1 cellular context compared by ENCODE assay signal in genomic region chr15:89042387-89042786, GRCh38.
TF ChIP-seq lines count a peak whose summit lies in the region.

No MANE protein-coding gene starts in this region.

TF ChIP-seq in HEK293, 187 proteins besides CTCF, POLR2A, EP300 and RAD21 (continued from another document and continues in another):
- TF ChIP-seq, protein P1, sequence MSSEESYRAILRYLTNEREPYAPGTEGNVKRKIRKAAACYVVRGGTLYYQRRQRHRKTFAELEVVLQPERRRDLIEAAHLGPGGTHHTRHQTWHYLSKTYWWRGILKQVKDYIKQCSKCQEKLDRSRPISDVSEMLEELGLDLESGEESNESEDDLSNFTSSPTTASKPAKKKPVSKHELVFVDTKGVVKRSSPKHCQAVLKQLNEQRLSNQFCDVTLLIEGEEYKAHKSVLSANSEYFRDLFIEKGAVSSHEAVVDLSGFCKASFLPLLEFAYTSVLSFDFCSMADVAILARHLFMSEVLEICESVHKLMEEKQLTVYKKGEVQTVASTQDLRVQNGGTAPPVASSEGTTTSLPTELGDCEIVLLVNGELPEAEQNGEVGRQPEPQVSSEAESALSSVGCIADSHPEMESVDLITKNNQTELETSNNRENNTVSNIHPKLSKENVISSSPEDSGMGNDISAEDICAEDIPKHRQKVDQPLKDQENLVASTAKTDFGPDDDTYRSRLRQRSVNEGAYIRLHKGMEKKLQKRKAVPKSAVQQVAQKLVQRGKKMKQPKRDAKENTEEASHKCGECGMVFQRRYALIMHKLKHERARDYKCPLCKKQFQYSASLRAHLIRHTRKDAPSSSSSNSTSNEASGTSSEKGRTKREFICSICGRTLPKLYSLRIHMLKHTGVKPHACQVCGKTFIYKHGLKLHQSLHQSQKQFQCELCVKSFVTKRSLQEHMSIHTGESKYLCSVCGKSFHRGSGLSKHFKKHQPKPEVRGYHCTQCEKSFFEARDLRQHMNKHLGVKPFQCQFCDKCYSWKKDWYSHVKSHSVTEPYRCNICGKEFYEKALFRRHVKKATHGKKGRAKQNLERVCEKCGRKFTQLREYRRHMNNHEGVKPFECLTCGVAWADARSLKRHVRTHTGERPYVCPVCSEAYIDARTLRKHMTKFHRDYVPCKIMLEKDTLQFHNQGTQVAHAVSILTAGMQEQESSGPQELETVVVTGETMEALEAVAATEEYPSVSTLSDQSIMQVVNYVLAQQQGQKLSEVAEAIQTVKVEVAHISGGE (tag by site-specific recombination; conservative IDR thresholded peaks at IDR 0.05; ENCODE audit: low read depth): peak; percentile 88
- TF ChIP-seq ZNF555 (tag by site-specific recombination; conservative IDR thresholded peaks at IDR 0.05) (peak; percentile 98), ZNF560 (tag by site-specific recombination; IDR thresholded peaks at IDR 0.05; ENCODE audit: borderline replicate concordance) (peak; percentile 95; the same call in 1 of the 2 replicates), ZNF140 (tag by site-specific recombination; IDR thresholded peaks at IDR 0.05) (peak; percentile 88), BCL11B (tag by site-specific recombination; IDR thresholded peaks at IDR 0.05; ENCODE audit: low read depth) (no peak; the same call in 1 of the 2 replicates), ZBTB10 (tag by site-specific recombination; IDR thresholded peaks at IDR 0.05) (no peak), ZNF148 (tag by site-specific recombination; IDR thresholded peaks at IDR 0.05; ENCODE audit: borderline replicate concordance) (no peak), RBAK (tag by site-specific recombination; IDR thresholded peaks at IDR 0.05) (peak; percentile 71; the same call in 1 of the 2 replicates), ZNF394 (tag by site-specific recombination; IDR thresholded peaks at IDR 0.05; ENCODE audit: borderline replicate concordance) (peak; percentile 98), KLF8 (tag by site-specific recombination; IDR thresholded peaks at IDR 0.05) (no peak; the same call in 1 of the 2 replicates), ZNF664 (tag by site-specific recombination; IDR thresholded peaks at IDR 0.05) (peak; percentile 85), ZNF221 (tag by site-specific recombination; IDR thresholded peaks at IDR 0.05; ENCODE audit: borderline replicate concordance) (no peak), ZBTB7A (tag by site-specific recombination; IDR thresholded peaks at IDR 0.05; ENCODE audit: low read depth) (no peak), ZNF292 (tag by site-specific recombination; IDR thresholded peaks at IDR 0.05; ENCODE audit: borderline replicate concordance, low read depth) (peak; percentile 91), KLF10 (tag by site-specific recombination; IDR thresholded peaks at IDR 0.05) (no peak), ZNF121 (tag by site-specific recombination; IDR thresholded peaks at IDR 0.05) (0 out of 2 replicates have a peak, but pooled peaks have one; percentile 21), ZNF211 (tag by site-specific recombination; IDR thresholded peaks at IDR 0.05; ENCODE audit: low read depth) (no peak), ZNF37A (tag by site-specific recombination; IDR thresholded peaks at IDR 0.05) (no peak), ZNF112 (tag by site-specific recombination; IDR thresholded peaks at IDR 0.05) (no peak), ZBTB1 (tag by site-specific recombination; IDR thresholded peaks at IDR 0.05) (0 out of 2 replicates have a peak, but pooled peaks have one; percentile 32), TCF7L2 (IDR thresholded peaks at IDR 0.05; ENCODE audit: borderline replicate concordance, low read depth, low read length) (no peak), ZNF530 (tag by site-specific recombination; IDR thresholded peaks at IDR 0.05; ENCODE audit: low read depth) (0 out of 2 replicates have a peak, but pooled peaks have one; percentile 40), GFI1B (tag by site-specific recombination; IDR thresholded peaks at IDR 0.05) (peak; percentile 56; the same call in 1 of the 2 replicates), ZNF623 (tag by site-specific recombination; IDR thresholded peaks at IDR 0.05) (peak; percentile 89), ZNF10 (tag by site-specific recombination; IDR thresholded peaks at IDR 0.05) (no peak), ZNF707 (tag by site-specific recombination; IDR thresholded peaks at IDR 0.05) (no peak), ZNF18 (tag by site-specific recombination; IDR thresholded peaks at IDR 0.05) (peak; percentile 70; the same call in 1 of the 2 replicates), MYNN (tag by site-specific recombination; IDR thresholded peaks at IDR 0.05; ENCODE audit: borderline replicate concordance) (0 out of 2 replicates have a peak, but pooled peaks have one; percentile 60), ZNF514 (tag by site-specific recombination; IDR thresholded peaks at IDR 0.05) (0 out of 2 replicates have a peak, but pooled peaks have one; percentile 72), ZNF558 (tag by site-specific recombination; IDR thresholded peaks at IDR 0.05) (peak; percentile 91), ZNF596 (tag by site-specific recombination; IDR thresholded peaks at IDR 0.05) (no peak), REST (tag by site-specific recombination; IDR thresholded peaks at IDR 0.05) (peak; percentile 84), ZFP69B (tag by site-specific recombination; IDR thresholded peaks at IDR 0.05) (no peak), ZXDB (tag by site-specific recombination; IDR thresholded peaks at IDR 0.05) (peak; percentile 86), ZNF214 (tag by site-specific recombination; IDR thresholded peaks at IDR 0.05; ENCODE audit: borderline replicate concordance) (peak; percentile 37; the same call in 1 of the 2 replicates), ZNF133 (tag by site-specific recombination; IDR thresholded peaks at IDR 0.05) (no peak), ZNF239 (tag by site-specific recombination; IDR thresholded peaks at IDR 0.05) (no peak), ZNF19 (tag by site-specific recombination; IDR thresholded peaks at IDR 0.05; ENCODE audit: low read depth) (peak; percentile 85; the same call in 1 of the 2 replicates), ZNF404 (tag by site-specific recombination; IDR thresholded peaks at IDR 0.05) (peak; percentile 68; the same call in 1 of the 2 replicates), ZNF341 (tag by site-specific recombination; IDR thresholded peaks at IDR 0.05; ENCODE audit: low read depth) (peak; percentile 42), OVOL3 (tag by site-specific recombination; IDR thresholded peaks at IDR 0.05) (peak; percentile 23; the same call in 1 of the 2 replicates), ZNF138 (tag by site-specific recombination; IDR thresholded peaks at IDR 0.05; ENCODE audit: borderline replicate concordance) (peak; percentile 93; the same call in 1 of the 2 replicates), SP7 (tag by site-specific recombination; IDR thresholded peaks at IDR 0.05) (no peak), ZNF791 (tag by site-specific recombination; IDR thresholded peaks at IDR 0.05) (0 out of 2 replicates have a peak, but pooled peaks have one; percentile 71), ZNF585B (tag by site-specific recombination; IDR thresholded peaks at IDR 0.05) (no peak), SP3 (tag by site-specific recombination; IDR thresholded peaks at IDR 0.05) (0 out of 2 replicates have a peak, but pooled peaks have one; percentile 23), ZNF157 (tag by site-specific recombination; IDR thresholded peaks at IDR 0.05) (no peak), YY2 (tag by site-specific recombination; IDR thresholded peaks at IDR 0.05) (no peak), ZNF529 (tag by site-specific recombination; IDR thresholded peaks at IDR 0.05; ENCODE audit: insufficient replicate concordance) (peak; percentile 81), ZNF335 (tag by site-specific recombination; conservative IDR thresholded peaks at IDR 0.05) (no peak), ZNF23 (tag by site-specific recombination; IDR thresholded peaks at IDR 0.05; ENCODE audit: borderline replicate concordance) (no peak), ZFP41 (tag by site-specific recombination; IDR thresholded peaks at IDR 0.05; ENCODE audit: borderline replicate concordance) (no peak), SP2 (tag by site-specific recombination; IDR thresholded peaks at IDR 0.05) (no peak)
- TF ChIP-seq, protein P2, sequence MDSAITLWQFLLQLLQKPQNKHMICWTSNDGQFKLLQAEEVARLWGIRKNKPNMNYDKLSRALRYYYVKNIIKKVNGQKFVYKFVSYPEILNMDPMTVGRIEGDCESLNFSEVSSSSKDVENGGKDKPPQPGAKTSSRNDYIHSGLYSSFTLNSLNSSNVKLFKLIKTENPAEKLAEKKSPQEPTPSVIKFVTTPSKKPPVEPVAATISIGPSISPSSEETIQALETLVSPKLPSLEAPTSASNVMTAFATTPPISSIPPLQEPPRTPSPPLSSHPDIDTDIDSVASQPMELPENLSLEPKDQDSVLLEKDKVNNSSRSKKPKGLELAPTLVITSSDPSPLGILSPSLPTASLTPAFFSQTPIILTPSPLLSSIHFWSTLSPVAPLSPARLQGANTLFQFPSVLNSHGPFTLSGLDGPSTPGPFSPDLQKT (IDR thresholded peaks at IDR 0.05; ENCODE audit: borderline replicate concordance, low read depth, low read length): no peak
- TF ChIP-seq, protein P3, sequence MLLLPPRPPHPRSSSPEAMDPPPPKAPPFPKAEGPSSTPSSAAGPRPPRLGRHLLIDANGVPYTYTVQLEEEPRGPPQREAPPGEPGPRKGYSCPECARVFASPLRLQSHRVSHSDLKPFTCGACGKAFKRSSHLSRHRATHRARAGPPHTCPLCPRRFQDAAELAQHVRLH (tag by site-specific recombination; IDR thresholded peaks at IDR 0.05): 0 out of 2 replicates have a peak, but pooled peaks have one; percentile 63
